15 cellular contexts compared by ENCODE assay signal in the genomic region with DNA sequence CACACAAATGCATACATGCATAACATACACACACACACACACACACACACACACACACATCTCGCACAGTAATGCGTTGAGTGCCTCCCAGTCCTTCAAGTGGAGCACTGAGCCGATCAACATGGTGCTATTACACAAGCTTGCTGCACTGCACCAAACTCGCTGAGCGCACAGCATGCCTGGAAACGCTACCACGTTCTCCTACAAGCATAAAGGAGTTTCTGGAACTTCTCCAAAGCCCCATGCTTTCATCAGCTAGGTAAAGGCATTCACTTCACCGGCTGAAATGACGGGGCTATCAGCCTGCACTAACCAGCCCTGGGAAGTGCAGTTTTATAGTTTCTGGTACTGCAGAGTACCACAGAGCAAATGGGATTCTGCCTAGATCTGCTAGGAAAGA.
A peak's percentile ranks its signal among the peaks of the same experiment; 100 is the strongest.
DNase-seq lines count a peak whose midpoint lies in the region; ATAC-seq and TF ChIP-seq lines count a peak whose summit lies in the region.
"Had no signal": no experiment of that assay in that cellular context is flagged by ENCODE, and none has a peak within 500 bp of the region (broad histone marks: within the 10 kb centered on the region; RNA-seq: fewer than 3 reads in every experiment).

No MANE protein-coding gene starts in this region.

- H3K9me3 ChIP-seq in A673 (ENCODE audit: low read depth, low read length, poor library complexity, severe bottlenecking): no peaks in the 10 kb centered on the region
- no peaks in the 10 kb centered on the region for H3K9me3 ChIP-seq in HEK293 (ENCODE audit: control insufficient read depth, insufficient read depth, low read depth, low read length)
- no peaks in the 10 kb centered on the region for H3K9me3 ChIP-seq in tibial nerve
- H3K9me3 ChIP-seq: sigmoid colon had no signal

- DNase-seq in A673 (ENCODE audit: low spot score) (peak; percentile 56), amniotic epithelial cell (ENCODE audit: low read depth) (peak; percentile 32), inferior parietal cortex (ENCODE audit: extremely low spot score) (peak; percentile 63), MV-4-11 (lab: John Stamatoyannopoulos, UW) (no peak), tibial nerve (ENCODE audit: low spot score in 2 of 2) (no peak)
- DNase-seq: activated B cell treated with CpG ODN at 0.5 μM for 24 hours; activated CD8-positive, alpha-beta T cell treated with anti-CD3 and anti-CD28 coated beads, Interleukin-2, amount 10 ng/mL, durations not matched to agents 7 days and 5 days; CD8-positive, alpha-beta memory T cell; EL; left colon; sigmoid colon; T-helper 17 cell had no signal

- no peak for TF ChIP-seq POLR2A in tibial nerve (IDR thresholded peaks at IDR 0.05)

- no peak for TF ChIP-seq EP300 in tibial nerve (IDR thresholded peaks at IDR 0.05)

- intact Hi-C loops in A673 (cut with micrococcal nuclease; ENCODE audit: unreplicated experiment): no loop called here

- TF ChIP-seq CTCF in A673 (conservative IDR thresholded peaks at IDR 0.05; ENCODE audit: low read depth, low read length) (no peak), HEK293 (tag by site-specific recombination; IDR thresholded peaks at IDR 0.05) (no peak), tibial nerve (IDR thresholded peaks at IDR 0.05) (no peak)

- H3K27ac ChIP-seq in A673 (ENCODE audit: low read depth, low read length, poor library complexity, severe bottlenecking) (peak overlapping the region; percentile 6), HEK293 (ENCODE audit: extremely low read depth, low read depth, low read length) (no peak overlapping the region), tibial nerve (no peak overlapping the region)

- POLR2A ChIA-PET in A673 (lab: Charles Lee; ENCODE audit: low non-redundant PET): no interaction called here
- POLR2A ChIA-PET in HEK293 (lab: Yijun Ruan, JAX): no interaction called here

- no peaks in the 10 kb centered on the region for H3K36me3 ChIP-seq in A673 (ENCODE audit: insufficient read depth, low read length, poor library complexity, severe bottlenecking)
- H3K36me3 ChIP-seq in HEK293 (ENCODE audit: control insufficient read depth in 2 of 2, insufficient read depth in 1 of 2, low read length in 2 of 2): no peaks in the 10 kb centered on the region
- no peaks in the 10 kb centered on the region for H3K36me3 ChIP-seq in tibial nerve
- H3K36me3 ChIP-seq: sigmoid colon had no signal

- WGBS in tibial nerve, 2 donors: 68 to 72% methylated on average over 9 of the region's 9 CpGs

- CTCF ChIA-PET in A673 (lab: Charles Lee): no interaction called here
- CTCF ChIA-PET in HEK293 (lab: Yijun Ruan, JAX): no interaction called here

- no peak overlapping the region for H3K4me3 ChIP-seq in A673 (ENCODE audit: low read depth, low read length, poor library complexity, severe bottlenecking)
- no peak overlapping the region for H3K4me3 ChIP-seq in HEK293 (ENCODE audit: low read depth, low read length)
- no peak overlapping the region for H3K4me3 ChIP-seq in tibial nerve
- H3K4me3 ChIP-seq: sigmoid colon had no signal

- H3K27me3 ChIP-seq in A673 (replicated peaks; ENCODE audit: insufficient read depth, low read depth, low read length, poor library complexity) (no peaks in the 10 kb centered on the region), tibial nerve (no peaks in the 10 kb centered on the region)
- H3K27me3 ChIP-seq: sigmoid colon had no signal

- ATAC-seq in GM19397 (IDR thresholded peaks at IDR 0.05; ENCODE audit: unreplicated experiment) (no peak), GM18861 (IDR thresholded peaks at IDR 0.05; ENCODE audit: unreplicated experiment) (no peak)
- ATAC-seq: activated CD8-positive, alpha-beta T cell treated with anti-CD3 and anti-CD28 coated beads, Interleukin-2, amount 10 ng/mL, durations not matched to agents 7 days and 5 days; left colon; T-helper 17 cell had no signal

- H3K4me1 ChIP-seq in A673 (ENCODE audit: insufficient read depth, low read length, poor library complexity, severe bottlenecking) (peaks cover 66% of the 10 kb centered on the region), HEK293 (ENCODE audit: control insufficient read depth, insufficient read depth, low read length) (no peaks in the 10 kb centered on the region), tibial nerve (peaks cover 0 to 25% (median 0%) of the 10 kb centered on the region in 4 donors)

- BruUV-seq in A673 (replicated peaks; lab: Mats Ljungman, UMichigan): no TSS peak

TF ChIP-seq in HEK293, 187 proteins besides CTCF, POLR2A, EP300 and RAD21:
- TF ChIP-seq ZNF292 (tag by site-specific recombination; IDR thresholded peaks at IDR 0.05; ENCODE audit: borderline replicate concordance, low read depth) (no peak), ZBTB17 (tag by site-specific recombination; IDR thresholded peaks at IDR 0.05) (0 out of 2 replicates have a peak, but pooled peaks have one; percentile 20), REST (tag by site-specific recombination; IDR thresholded peaks at IDR 0.05) (no peak), ZNF324 (tag by site-specific recombination; IDR thresholded peaks at IDR 0.05) (no peak)

Comparison
In these comparisons a context has a peak if more than half of its experiments do, and no peak if none do; other contexts are left out.
1. DNase-seq: peak in A673 (single experiment), amniotic epithelial cell (single experiment) and inferior parietal cortex (single experiment); none in MV-4-11 (single experiment) and tibial nerve (0 of 2).